11 cellular contexts compared by ENCODE assay signal in the genomic region with DNA sequence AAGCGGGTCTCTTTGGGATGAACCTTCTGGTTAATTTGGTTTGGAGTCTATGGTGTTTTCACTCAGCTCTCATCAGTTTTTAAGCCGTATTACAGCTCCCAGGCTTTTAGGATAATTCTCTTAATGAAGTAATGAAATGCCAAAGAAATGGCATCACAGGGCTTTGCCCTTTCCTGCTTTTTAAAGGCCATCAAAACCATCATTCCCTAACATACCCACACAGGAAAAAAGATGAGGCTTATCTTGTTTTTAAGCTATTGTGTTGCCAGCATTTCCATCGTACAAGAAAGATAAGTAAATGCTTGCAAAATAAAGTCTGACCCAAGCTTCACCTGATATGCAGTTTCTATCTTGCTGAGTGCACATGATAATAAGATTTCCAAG. TPM values are rescaled to one million over a fixed set of nuclear protein-coding genes. Genes with fewer than 3 reads are reported as not detected.
DNase-seq lines count a peak whose midpoint lies in the region; ATAC-seq and TF ChIP-seq lines count a peak whose summit lies in the region.
"Had no signal": no experiment of that assay in that cellular context is flagged by ENCODE, and none has a peak within 500 bp of the region (broad histone marks: within the 10 kb centered on the region; RNA-seq: fewer than 3 reads in every experiment).

No MANE protein-coding gene starts in this region.

- TF ChIP-seq CTCF in fibroblast of pulmonary artery (IDR thresholded peaks at IDR 0.05; ENCODE audit: low read length, missing control alignments): no peak

- peak overlapping the region; percentile 13 for H3K27ac Mint-ChIP-seq in activated naive CD4-positive, alpha-beta T cell treated with anti-CD3 and anti-CD28 coated beads, Interleukin-2, amount 10 ng/mL, durations not matched to agents 7 days and 5 days
- H3K27ac Mint-ChIP-seq in activated CD4-positive, alpha-beta memory T cell treated with anti-CD3 and anti-CD28 coated beads for 36 hours: peak overlapping the region; percentile 96
- H3K27ac Mint-ChIP-seq in stimulated activated effector memory CD8-positive, alpha-beta T cell treated with anti-CD3 and anti-CD28 coated beads, Interleukin-12 subunit alpha, Interleukin-12 subunit beta, amount 100 ng/mL, for 72 hours: peak overlapping the region; percentile 99
- H3K27ac Mint-ChIP-seq: nephron progenitor cell had no signal

- peaks cover 58% of the 10 kb centered on the region for H3K36me3 Mint-ChIP-seq in activated naive CD4-positive, alpha-beta T cell treated with anti-CD3 and anti-CD28 coated beads, Interleukin-2, amount 10 ng/mL, durations not matched to agents 7 days and 5 days
- peaks cover 16% of the 10 kb centered on the region for H3K36me3 Mint-ChIP-seq in activated CD4-positive, alpha-beta memory T cell treated with anti-CD3 and anti-CD28 coated beads for 36 hours
- H3K36me3 Mint-ChIP-seq in stimulated activated effector memory CD8-positive, alpha-beta T cell treated with anti-CD3 and anti-CD28 coated beads, Interleukin-12 subunit alpha, Interleukin-12 subunit beta, amount 100 ng/mL, for 72 hours: peaks cover 93% of the 10 kb centered on the region

- no peak for DNase-seq in activated naive CD4-positive, alpha-beta T cell treated with anti-CD3 and anti-CD28 coated beads, Interleukin-2, amount 10 ng/mL, durations not matched to agents 7 days and 5 days
- DNase-seq in activated naive CD4-positive, alpha-beta T cell (lab: John Stamatoyannopoulos, UW): no peak
- no peak for DNase-seq in activated CD4-positive, alpha-beta memory T cell treated with anti-CD3 and anti-CD28 coated beads for 36 hours
- DNase-seq in fibroblast of pulmonary artery (ENCODE audit: low read depth) (no peak), NCI-H524 (lab: John Stamatoyannopoulos, UW) (no peak), DMS79 treated with DMSO at 0.1 percent for 48 hours (lab: John Stamatoyannopoulos, UW) (no peak)
- no peak for DNase-seq in stimulated activated effector memory CD8-positive, alpha-beta T cell treated with anti-CD3 and anti-CD28 coated beads, Interleukin-12 subunit alpha, Interleukin-12 subunit beta, amount 100 ng/mL, for 72 hours (ENCODE audit: low spot score in 2 of 2)
- DNase-seq: NCI-H2029, nephron progenitor cell, spleen had no signal

- H3K9me3 Mint-ChIP-seq in activated naive CD4-positive, alpha-beta T cell treated with anti-CD3 and anti-CD28 coated beads, Interleukin-2, amount 10 ng/mL, durations not matched to agents 7 days and 5 days: no peaks in the 10 kb centered on the region
- H3K9me3 Mint-ChIP-seq in activated CD4-positive, alpha-beta memory T cell treated with anti-CD3 and anti-CD28 coated beads for 36 hours: no peaks in the 10 kb centered on the region
- no peaks in the 10 kb centered on the region for H3K9me3 Mint-ChIP-seq in stimulated activated effector memory CD8-positive, alpha-beta T cell treated with anti-CD3 and anti-CD28 coated beads, Interleukin-12 subunit alpha, Interleukin-12 subunit beta, amount 100 ng/mL, for 72 hours
- H3K9me3 Mint-ChIP-seq: nephron progenitor cell had no signal

- no peak overlapping the region for H3K4me3 Mint-ChIP-seq in activated naive CD4-positive, alpha-beta T cell treated with anti-CD3 and anti-CD28 coated beads, Interleukin-2, amount 10 ng/mL, durations not matched to agents 7 days and 5 days
- no peak overlapping the region for H3K4me3 Mint-ChIP-seq in activated CD4-positive, alpha-beta memory T cell treated with anti-CD3 and anti-CD28 coated beads for 36 hours
- peak overlapping the region; percentile 54 for H3K4me3 Mint-ChIP-seq in stimulated activated effector memory CD8-positive, alpha-beta T cell treated with anti-CD3 and anti-CD28 coated beads, Interleukin-12 subunit alpha, Interleukin-12 subunit beta, amount 100 ng/mL, for 72 hours
- H3K4me3 Mint-ChIP-seq: nephron progenitor cell had no signal

- intact Hi-C loops in activated CD4-positive, alpha-beta memory T cell treated with anti-CD3 and anti-CD28 coated beads for 36 hours (cut with micrococcal nuclease): no loop called here

- no peaks in the 10 kb centered on the region for H3K27me3 Mint-ChIP-seq in activated naive CD4-positive, alpha-beta T cell treated with anti-CD3 and anti-CD28 coated beads, Interleukin-2, amount 10 ng/mL, durations not matched to agents 7 days and 5 days
- no peaks in the 10 kb centered on the region for H3K27me3 Mint-ChIP-seq in activated CD4-positive, alpha-beta memory T cell treated with anti-CD3 and anti-CD28 coated beads for 36 hours

- ATAC-seq in stimulated activated effector memory CD8-positive, alpha-beta T cell treated with anti-CD3 and anti-CD28 coated beads, Interleukin-12 subunit alpha, Interleukin-12 subunit beta, amount 100 ng/mL, for 72 hours: no peak
- ATAC-seq in GM19035 (IDR thresholded peaks at IDR 0.05; ENCODE audit: unreplicated experiment): no peak

- peaks cover 83% of the 10 kb centered on the region for H3K4me1 Mint-ChIP-seq in activated naive CD4-positive, alpha-beta T cell treated with anti-CD3 and anti-CD28 coated beads, Interleukin-2, amount 10 ng/mL, durations not matched to agents 7 days and 5 days
- H3K4me1 Mint-ChIP-seq in activated CD4-positive, alpha-beta memory T cell treated with anti-CD3 and anti-CD28 coated beads for 36 hours (ENCODE audit: low read depth): peaks cover 93% of the 10 kb centered on the region
- H3K4me1 Mint-ChIP-seq in stimulated activated effector memory CD8-positive, alpha-beta T cell treated with anti-CD3 and anti-CD28 coated beads, Interleukin-12 subunit alpha, Interleukin-12 subunit beta, amount 100 ng/mL, for 72 hours: peaks cover 90% of the 10 kb centered on the region

- POLR2A ChIA-PET in activated CD4-positive, alpha-beta memory T cell treated with anti-CD3 and anti-CD28 coated beads for 36 hours (lab: Charles Lee): interaction anchor here (0.7 to 7.8 kb wide), 7 partner anchors 10 to 188 kb away, joined by 3 to 85 read pairs (median 6); no protein-coding TSS in a partner anchor

- CTCF ChIA-PET in activated naive CD4-positive, alpha-beta T cell treated with anti-CD3 and anti-CD28 coated beads, Interleukin-2, amount 10 ng/mL, durations not matched to agents 7 days and 5 days (lab: Charles Lee): interaction anchor here (1.1 to 1.3 kb wide), 2 partner anchors 11 to 168 kb away, joined by 3 read pairs; no protein-coding TSS in a partner anchor
- CTCF ChIA-PET in activated CD4-positive, alpha-beta memory T cell treated with anti-CD3 and anti-CD28 coated beads for 36 hours (lab: Charles Lee): interaction anchor here (0.7 to 1.9 kb wide), 5 partner anchors 9 to 173 kb away, joined by 3 to 7 read pairs (median 5); no protein-coding TSS in a partner anchor

- peak overlapping the region; percentile 13 for H3K4me3 ChIP-seq in fibroblast of pulmonary artery (replicated peaks; ENCODE audit: low read depth, low read length)
- H3K4me3 ChIP-seq: spleen had no signal

RNA-seq across cellular contexts. Expression of a gene that starts 54.9 kb away (rescaled TPM):
- 10 to 100 TPM; 21.7 to 25.5 TPM for total RNA-seq in activated CD4-positive, alpha-beta memory T cell treated with anti-CD3 and anti-CD28 coated beads for 36 hours

Comparison
In these comparisons a context has a peak if more than half of its experiments do, and no peak if none do; other contexts are left out.
1. H3K27ac Mint-ChIP-seq: peak in every context shown above with its lines; median percentile 99 in stimulated activated effector memory CD8-positive, alpha-beta T cell treated with anti-CD3 and anti-CD28 coated beads, Interleukin-12 subunit alpha, Interleukin-12 subunit beta, amount 100 ng/mL, for 72 hours; 96 in activated CD4-positive, alpha-beta memory T cell treated with anti-CD3 and anti-CD28 coated beads for 36 hours; 13 in activated naive CD4-positive, alpha-beta T cell treated with anti-CD3 and anti-CD28 coated beads, Interleukin-2, amount 10 ng/mL, durations not matched to agents 7 days and 5 days.